ENCODE assay signal across 1 cellular context in the genomic region with DNA sequence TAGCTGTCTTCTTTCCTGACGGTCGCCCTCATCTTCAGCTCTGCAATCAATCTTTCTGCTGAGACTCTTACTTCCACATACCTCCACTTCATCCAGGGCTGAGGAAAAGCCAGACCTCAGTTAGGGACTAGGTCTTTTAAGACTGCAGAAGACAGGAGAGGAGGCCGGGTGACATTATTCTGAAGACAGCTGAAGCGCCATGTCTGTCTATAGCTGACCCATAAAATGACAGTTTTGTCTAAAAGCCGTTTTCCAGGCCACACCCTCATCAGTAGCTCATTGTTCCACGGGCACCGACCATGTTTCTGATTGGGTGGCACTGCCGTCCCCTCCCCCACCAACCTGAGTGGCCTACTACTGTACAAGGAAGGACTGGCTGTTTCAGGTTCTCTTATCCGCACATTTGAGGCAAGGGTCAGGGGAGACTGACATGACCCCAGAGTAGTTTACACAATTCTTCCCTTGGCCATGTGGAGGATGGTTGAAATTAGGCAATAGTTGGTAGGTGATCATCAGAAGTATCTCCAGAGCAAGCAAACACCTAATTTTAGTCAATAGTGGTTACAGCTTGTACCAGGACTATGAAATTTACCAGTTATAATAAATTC.
TF ChIP-seq lines count a peak whose summit lies in the region.

Gene ADCY10, minus strand, starts transcription at position 240 of the 608 bp plus-strand sequence. CDS start 8,994 bp downstream, outside the sequence.

TF ChIP-seq in HepG2, 621 proteins besides CTCF, POLR2A, EP300 and RAD21 (continued from another document and continues in another):
- TF ChIP-seq, protein P1, sequence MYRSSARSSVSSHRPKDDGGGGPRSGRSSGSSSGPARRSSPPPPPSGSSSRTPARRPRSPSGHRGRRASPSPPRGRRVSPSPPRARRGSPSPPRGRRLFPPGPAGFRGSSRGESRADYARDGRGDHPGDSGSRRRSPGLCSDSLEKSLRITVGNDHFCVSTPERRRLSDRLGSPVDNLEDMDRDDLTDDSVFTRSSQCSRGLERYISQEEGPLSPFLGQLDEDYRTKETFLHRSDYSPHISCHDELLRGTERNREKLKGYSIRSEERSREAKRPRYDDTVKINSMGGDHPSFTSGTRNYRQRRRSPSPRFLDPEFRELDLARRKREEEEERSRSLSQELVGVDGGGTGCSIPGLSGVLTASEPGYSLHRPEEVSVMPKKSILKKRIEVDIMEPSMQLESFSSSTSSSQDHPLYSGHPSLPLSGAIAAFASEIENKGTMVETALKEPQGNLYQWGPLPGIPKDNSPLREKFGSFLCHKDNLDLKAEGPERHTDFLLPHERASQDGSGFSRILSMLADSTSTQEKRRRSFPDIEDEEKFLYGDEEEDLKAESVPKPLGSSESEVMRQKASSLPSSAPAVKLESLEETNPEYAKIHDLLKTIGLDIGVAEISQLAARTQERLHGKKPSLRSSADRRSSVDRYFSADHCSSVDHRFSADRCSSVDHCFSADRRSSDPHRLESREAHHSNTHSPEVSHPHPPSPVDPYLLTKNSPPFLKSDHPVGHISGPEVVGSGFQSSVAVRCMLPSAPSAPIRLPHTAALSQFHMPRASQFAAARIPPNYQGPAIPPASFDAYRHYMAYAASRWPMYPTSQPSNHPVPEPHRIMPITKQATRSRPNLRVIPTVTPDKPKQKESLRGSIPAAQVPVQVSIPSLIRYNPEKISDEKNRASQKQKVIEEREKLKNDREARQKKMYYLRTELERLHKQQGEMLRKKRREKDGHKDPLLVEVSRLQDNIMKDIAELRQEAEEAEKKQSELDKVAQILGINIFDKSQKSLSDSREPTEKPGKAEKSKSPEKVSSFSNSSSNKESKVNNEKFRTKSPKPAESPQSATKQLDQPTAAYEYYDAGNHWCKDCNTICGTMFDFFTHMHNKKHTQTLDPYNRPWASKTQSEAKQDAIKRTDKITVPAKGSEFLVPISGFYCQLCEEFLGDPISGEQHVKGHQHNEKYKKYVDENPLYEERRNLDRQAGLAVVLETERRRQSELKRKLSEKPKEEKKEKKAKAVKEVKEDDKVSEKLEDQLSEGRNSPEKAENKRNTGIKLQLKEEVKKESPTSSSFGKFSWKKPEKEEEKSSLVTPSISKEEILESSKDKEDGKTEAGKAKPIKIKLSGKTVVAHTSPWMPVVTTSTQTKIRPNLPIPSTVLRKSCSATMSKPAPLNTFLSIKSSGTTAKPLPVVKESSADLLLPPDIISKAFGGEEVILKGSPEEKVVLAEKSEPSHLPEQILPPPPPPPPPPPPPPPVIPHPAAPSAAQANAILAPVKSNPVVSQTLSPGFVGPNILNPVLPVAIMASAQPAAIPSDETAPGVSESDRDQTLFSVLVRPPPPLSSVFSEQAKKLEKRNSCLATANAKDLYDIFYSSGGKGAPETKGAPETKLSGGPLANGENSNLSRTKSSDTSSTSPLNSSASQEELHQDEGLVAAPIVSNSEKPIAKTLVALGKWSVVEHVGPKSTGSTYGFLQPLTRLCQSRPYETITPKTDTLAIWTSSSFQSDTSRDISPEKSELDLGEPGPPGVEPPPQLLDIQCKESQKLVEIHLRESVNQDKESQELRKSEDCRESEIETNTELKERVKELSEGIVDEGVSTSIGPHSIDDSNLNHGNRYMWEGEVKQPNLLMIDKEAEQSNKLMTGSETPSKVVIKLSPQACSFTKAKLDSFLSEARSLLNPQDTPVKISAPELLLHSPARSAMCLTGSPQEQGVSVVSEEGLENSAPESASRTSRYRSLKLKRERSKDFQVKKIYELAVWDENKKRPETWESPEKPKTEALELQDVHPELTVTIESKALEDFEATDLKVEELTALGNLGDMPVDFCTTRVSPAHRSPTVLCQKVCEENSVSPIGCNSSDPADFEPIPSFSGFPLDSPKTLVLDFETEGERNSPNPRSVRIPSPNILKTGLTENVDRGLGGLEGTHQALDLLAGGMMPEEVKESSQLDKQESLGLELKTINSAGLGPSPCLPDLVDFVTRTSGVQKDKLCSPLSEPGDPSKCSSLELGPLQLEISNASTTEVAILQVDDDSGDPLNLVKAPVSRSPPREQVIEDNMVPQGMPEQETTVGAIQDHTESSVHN (CRISPR knock-in tag; IDR thresholded peaks at IDR 0.05), result 0 out of 2 replicates have a peak, but pooled peaks have one; percentile 64
- TF ChIP-seq RXRB (CRISPR knock-in tag; IDR thresholded peaks at IDR 0.05; ENCODE audit: borderline replicate concordance) (peak; percentile 70), FOXO1 (CRISPR knock-in tag; IDR thresholded peaks at IDR 0.05) (peak; percentile 16; the same call in 1 of the 2 replicates), KLF9 (CRISPR knock-in tag; IDR thresholded peaks at IDR 0.05; ENCODE audit: low read depth) (no peak), SOX13 (IDR thresholded peaks at IDR 0.05) (no peak), SOX13 (CRISPR knock-in tag; conservative IDR thresholded peaks at IDR 0.05 in 1 of 2, IDR thresholded peaks at IDR 0.05 in 1 of 2) (peak in 1 of 2 experiments; percentile 61; a peak in 2 of 4 replicates), PITX1 (CRISPR knock-in tag; IDR thresholded peaks at IDR 0.05) (0 out of 2 replicates have a peak, but pooled peaks have one; percentile 34), TOPORS (CRISPR knock-in tag; IDR thresholded peaks at IDR 0.05) (no peak), RFXAP (CRISPR knock-in tag; IDR thresholded peaks at IDR 0.05; ENCODE audit: borderline replicate concordance) (no peak), EZH2 (conservative IDR thresholded peaks at IDR 0.05; ENCODE audit: low read depth, low read length) (no peak), MYC (CRISPR knock-in tag; IDR thresholded peaks at IDR 0.05; ENCODE audit: borderline replicate concordance) (peak; percentile 37; the same call in 1 of the 2 replicates), ZNF446 (CRISPR knock-in tag; IDR thresholded peaks at IDR 0.05) (no peak), FOXJ3 (CRISPR knock-in tag; IDR thresholded peaks at IDR 0.05; ENCODE audit: borderline replicate concordance) (0 out of 2 replicates have a peak, but pooled peaks have one; percentile 45), EHMT2 (IDR thresholded peaks at IDR 0.05; ENCODE audit: borderline replicate concordance, low read depth, low read length) (peak; percentile 43; the same call in 1 of the 2 replicates), MATR3 (CRISPR knock-in tag; IDR thresholded peaks at IDR 0.05) (no peak), PAXIP1 (CRISPR knock-in tag; conservative IDR thresholded peaks at IDR 0.05) (peak; percentile 67), FOXA3 (CRISPR knock-in tag; IDR thresholded peaks at IDR 0.05) (peak; percentile 36; the same call in 1 of the 2 replicates), RXRA (CRISPR knock-in tag; IDR thresholded peaks at IDR 0.05) (peak; percentile 45; the same call in 1 of the 2 replicates), PPARG (CRISPR knock-in tag; conservative IDR thresholded peaks at IDR 0.05) (peak; percentile 62; the same call in 1 of the 2 replicates), NR2F2 (IDR thresholded peaks at IDR 0.05; ENCODE audit: borderline replicate concordance, low read depth) (peak; percentile 82), CEBPB (IDR thresholded peaks at IDR 0.05; ENCODE audit: borderline replicate concordance, low read depth, low read length) (peak; percentile 91), ZNF460 (CRISPR knock-in tag; IDR thresholded peaks at IDR 0.05; ENCODE audit: borderline replicate concordance) (no peak), GATAD2A (CRISPR knock-in tag; IDR thresholded peaks at IDR 0.05) (peak; percentile 87), MTF2 (CRISPR knock-in tag; IDR thresholded peaks at IDR 0.05; ENCODE audit: borderline replicate concordance) (no peak), KDM2A (CRISPR knock-in tag; IDR thresholded peaks at IDR 0.05; ENCODE audit: borderline replicate concordance, low read depth) (peak; percentile 41; the same call in 1 of the 2 replicates), SOX5 (CRISPR knock-in tag; IDR thresholded peaks at IDR 0.05; ENCODE audit: borderline replicate concordance) (peak; percentile 32; the same call in 1 of the 2 replicates), SALL1 (CRISPR knock-in tag; IDR thresholded peaks at IDR 0.05) (peak; percentile 81), SALL2 (CRISPR knock-in tag; IDR thresholded peaks at IDR 0.05) (no peak), HNF4G (IDR thresholded peaks at IDR 0.05; ENCODE audit: borderline replicate concordance, low read depth, low read length) (peak; percentile 48; the same call in 1 of the 2 replicates), HNF4G (CRISPR knock-in tag; IDR thresholded peaks at IDR 0.05; ENCODE audit: borderline replicate concordance, low read depth) (0 out of 2 replicates have a peak, but pooled peaks have one; percentile 36), THAP11 (CRISPR knock-in tag; IDR thresholded peaks at IDR 0.05) (0 out of 2 replicates have a peak, but pooled peaks have one; percentile 24), HMG20B (CRISPR knock-in tag; conservative IDR thresholded peaks at IDR 0.05) (no peak), NR2F6 (IDR thresholded peaks at IDR 0.05) (peak; percentile 87), NR2F6 (CRISPR knock-in tag; IDR thresholded peaks at IDR 0.05) (peak; percentile 83), MXI1 (IDR thresholded peaks at IDR 0.05; ENCODE audit: borderline replicate concordance, low read depth, low read length) (no peak), POLR2G (IDR thresholded peaks at IDR 0.05; ENCODE audit: low read depth, low read length) (peak; percentile 31; the same call in 1 of the 2 replicates), ZNF124 (CRISPR knock-in tag; IDR thresholded peaks at IDR 0.05) (no peak), FOXP1 (IDR thresholded peaks at IDR 0.05) (no peak), FOXP1 (CRISPR knock-in tag; IDR thresholded peaks at IDR 0.05) (peak; percentile 31; the same call in 1 of the 2 replicates), ZNF331 (CRISPR knock-in tag; IDR thresholded peaks at IDR 0.05) (peak; percentile 53; the same call in 1 of the 2 replicates), ZNF670 (CRISPR knock-in tag; IDR thresholded peaks at IDR 0.05; ENCODE audit: borderline replicate concordance) (no peak), HOMEZ (CRISPR knock-in tag; IDR thresholded peaks at IDR 0.05; ENCODE audit: low read depth) (peak; percentile 49; the same call in 1 of the 2 replicates), ZMYM4 (CRISPR knock-in tag; IDR thresholded peaks at IDR 0.05) (peak; percentile 77), HDAC2 (CRISPR knock-in tag; IDR thresholded peaks at IDR 0.05) (peak; percentile 50; the same call in 1 of the 2 replicates), ZBTB8A (CRISPR knock-in tag; IDR thresholded peaks at IDR 0.05; ENCODE audit: borderline replicate concordance, low read depth) (no peak)
- TF ChIP-seq, protein P2, sequence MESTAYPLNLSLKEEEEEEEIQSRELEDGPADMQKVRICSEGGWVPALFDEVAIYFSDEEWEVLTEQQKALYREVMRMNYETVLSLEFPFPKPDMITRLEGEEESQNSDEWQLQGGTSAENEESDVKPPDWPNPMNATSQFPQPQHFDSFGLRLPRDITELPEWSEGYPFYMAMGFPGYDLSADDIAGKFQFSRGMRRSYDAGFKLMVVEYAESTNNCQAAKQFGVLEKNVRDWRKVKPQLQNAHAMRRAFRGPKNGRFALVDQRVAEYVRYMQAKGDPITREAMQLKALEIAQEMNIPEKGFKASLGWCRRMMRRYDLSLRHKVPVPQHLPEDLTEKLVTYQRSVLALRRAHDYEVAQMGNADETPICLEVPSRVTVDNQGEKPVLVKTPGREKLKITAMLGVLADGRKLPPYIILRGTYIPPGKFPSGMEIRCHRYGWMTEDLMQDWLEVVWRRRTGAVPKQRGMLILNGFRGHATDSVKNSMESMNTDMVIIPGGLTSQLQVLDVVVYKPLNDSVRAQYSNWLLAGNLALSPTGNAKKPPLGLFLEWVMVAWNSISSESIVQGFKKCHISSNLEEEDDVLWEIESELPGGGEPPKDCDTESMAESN (CRISPR knock-in tag; conservative IDR thresholded peaks at IDR 0.05), result 0 out of 2 replicates have a peak, but pooled peaks have one; percentile 57
- TF ChIP-seq, protein P3, sequence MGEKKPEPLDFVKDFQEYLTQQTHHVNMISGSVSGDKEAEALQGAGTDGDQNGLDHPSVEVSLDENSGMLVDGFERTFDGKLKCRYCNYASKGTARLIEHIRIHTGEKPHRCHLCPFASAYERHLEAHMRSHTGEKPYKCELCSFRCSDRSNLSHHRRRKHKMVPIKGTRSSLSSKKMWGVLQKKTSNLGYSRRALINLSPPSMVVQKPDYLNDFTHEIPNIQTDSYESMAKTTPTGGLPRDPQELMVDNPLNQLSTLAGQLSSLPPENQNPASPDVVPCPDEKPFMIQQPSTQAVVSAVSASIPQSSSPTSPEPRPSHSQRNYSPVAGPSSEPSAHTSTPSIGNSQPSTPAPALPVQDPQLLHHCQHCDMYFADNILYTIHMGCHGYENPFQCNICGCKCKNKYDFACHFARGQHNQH (CRISPR knock-in tag; IDR thresholded peaks at IDR 0.05), result peak; percentile 48; the same call in 1 of the 2 replicates
